ENCODE assay signal across 10 cellular contexts in the genomic region with DNA sequence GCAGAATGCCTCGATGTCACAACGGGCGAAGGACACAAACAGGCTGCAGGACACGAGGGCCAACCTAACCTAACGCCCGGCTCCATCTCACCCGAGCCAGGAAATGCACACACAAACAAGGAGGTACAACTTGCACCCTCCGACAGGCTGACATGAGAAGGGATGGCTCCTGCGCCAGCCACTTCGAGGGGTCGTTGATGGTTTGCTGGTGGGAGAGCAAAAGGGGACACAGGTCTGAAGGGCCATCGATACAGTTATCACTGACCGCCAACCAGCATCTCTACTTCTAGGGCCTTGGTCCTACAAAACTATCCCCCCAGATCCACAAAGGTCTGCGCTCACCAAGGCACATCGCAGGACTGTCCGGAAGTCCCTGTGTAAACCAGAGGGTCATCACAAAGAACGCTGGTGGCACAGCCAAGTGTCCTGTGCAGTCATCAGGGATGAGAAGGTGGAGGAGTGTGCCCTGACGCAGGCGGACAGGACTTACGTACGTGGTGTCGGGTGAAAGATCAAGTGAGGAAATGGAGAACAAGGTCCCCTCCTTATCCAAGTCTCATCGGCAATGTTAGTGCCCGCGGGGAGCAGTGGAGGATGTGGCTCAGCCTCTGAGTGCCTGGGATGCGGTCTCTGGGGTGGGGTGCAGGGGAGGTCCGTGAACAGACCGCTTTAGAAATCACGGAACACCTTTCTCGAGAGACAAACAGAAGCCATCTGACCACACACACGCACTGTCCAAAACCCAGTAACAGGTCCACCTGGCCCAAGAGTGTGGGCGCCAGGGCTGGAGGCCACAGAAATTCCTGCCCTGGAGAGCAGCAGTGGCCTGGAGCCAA. TPM values are rescaled to one million over a fixed set of nuclear protein-coding genes. Genes with fewer than 3 reads are reported as not detected.
DNase-seq lines count a peak whose midpoint lies in the region; ATAC-seq, FAIRE-seq and TF ChIP-seq lines count a peak whose summit lies in the region.
"Had no signal": no experiment of that assay in that cellular context is flagged by ENCODE, and none has a peak within 500 bp of the region (broad histone marks: within the 10 kb centered on the region; RNA-seq: fewer than 3 reads in every experiment).

No MANE protein-coding gene starts in this region.

- H3K4me1 Mint-ChIP-seq in nephron progenitor cell, result peaks cover 34% of the 10 kb centered on the region

- DNase-seq in Right ventricle myocardium superior, result peak; percentile 36
- no peak for DNase-seq in Right ventricle myocardium inferior (ENCODE audit: missing footprints)
- peak; percentile 1 for DNase-seq in effector CD4-positive, alpha-beta T cell
- DNase-seq in nephron progenitor cell, result no peak
- peak in 1 of 2 donors; percentile 13 for DNase-seq in uterus
- no peak for DNase-seq in HTR-8/SVneo (ENCODE audit: insufficient read length, low spot score)
- DNase-seq in NCI-H1930 (lab: John Stamatoyannopoulos, UW), result no peak

- no peaks in the 10 kb centered on the region for H3K27me3 ChIP-seq in uterus

- peaks cover 17% of the 10 kb centered on the region for H3K36me3 Mint-ChIP-seq in nephron progenitor cell (ENCODE audit: low read depth)
- H3K36me3 Mint-ChIP-seq: activated naive CD8-positive, alpha-beta T cell had no signal

- no peaks in the 10 kb centered on the region for H3K36me3 ChIP-seq in uterus

- no peak for FAIRE-seq in HTR-8/SVneo (lab: Jason Lieb, UNC)
- FAIRE-seq: islet of Langerhans had no signal

- no peak for TF ChIP-seq POLR2A in uterus (IDR thresholded peaks at IDR 0.05)

- no peaks in the 10 kb centered on the region for H3K27me3 Mint-ChIP-seq in nephron progenitor cell (ENCODE audit: low read depth, poor library complexity)
- H3K27me3 Mint-ChIP-seq: activated naive CD8-positive, alpha-beta T cell had no signal

- H3K9me3 ChIP-seq in uterus, result no peaks in the 10 kb centered on the region

- H3K4me3 ChIP-seq in uterus, result no peak overlapping the region

- ATAC-seq in Right ventricle myocardium superior (ENCODE audit: poor library complexity) (no peak), Right ventricle myocardium inferior (no peak), GM19467 (IDR thresholded peaks at IDR 0.05; ENCODE audit: unreplicated experiment) (no peak)

- peaks cover 9 to 47% of the 10 kb centered on the region in 2 donors for H3K4me1 ChIP-seq in uterus

- intact Hi-C loops in Right ventricle myocardium superior (cut with DNase I), result no loop called here
- intact Hi-C loops in Right ventricle myocardium inferior (cut with DNase I), result no loop called here
- intact Hi-C loops in uterus (cut with DNase I; ENCODE audit: low total_unique reads), result no loop called here

- TF ChIP-seq CTCF in nephron progenitor cell (IDR thresholded peaks at IDR 0.05) (no peak), uterus (IDR thresholded peaks at IDR 0.05) (no peak)

- no peaks in the 10 kb centered on the region for H3K9me3 Mint-ChIP-seq in nephron progenitor cell

- no peak overlapping the region for H3K4me3 Mint-ChIP-seq in nephron progenitor cell
- H3K4me3 Mint-ChIP-seq: activated naive CD8-positive, alpha-beta T cell had no signal

- peak overlapping the region; percentile 71 for H3K27ac Mint-ChIP-seq in nephron progenitor cell
- H3K27ac Mint-ChIP-seq: activated naive CD8-positive, alpha-beta T cell had no signal

- H3K27ac ChIP-seq in uterus, result peak overlapping the region; percentile 89 to 93

RNA-seq across cellular contexts. Expression of a gene that starts 7.0 kb away (rescaled TPM):
- total RNA-seq in Right ventricle myocardium superior (31.5 TPM), Right ventricle myocardium inferior (36.0 TPM), uterus (10 to 100 TPM; 15.4 to 53.1 (median 31.8) TPM)

RNA-seq across cellular contexts. Expression of a gene that starts 13.0 kb away (rescaled TPM):
- 5.7 TPM for total RNA-seq in Right ventricle myocardium superior
- total RNA-seq in Right ventricle myocardium inferior, result 7.7 TPM
- total RNA-seq in uterus, result 10 to 100 TPM in 3 of 4 donors, 1 to 10 TPM in 1; 7.4 to 29.9 (median 14.2) TPM

RNA-seq across cellular contexts. Expression of a gene that starts 13.0 kb away (rescaled TPM):
- total RNA-seq in Right ventricle myocardium superior, result 2.3 TPM
- 2.0 TPM for total RNA-seq in Right ventricle myocardium inferior
- total RNA-seq in uterus, result 1 to 10 TPM in 2 of 4 donors, under 1 TPM in 1, not detected in 1; 0.26 to 5.8 (median 5.5) TPM

Comparison
In these comparisons a context has a peak if more than half of its experiments do, and no peak if none do; other contexts are left out.
1. DNase-seq: peak in Right ventricle myocardium superior (single experiment) and effector CD4-positive, alpha-beta T cell (single experiment); none in Right ventricle myocardium inferior (single experiment), nephron progenitor cell (single experiment), HTR-8/SVneo (single experiment) and NCI-H1930 (0 of 2).